Comparison of ENCODE assay signal across 2 cellular contexts in the genomic region with DNA sequence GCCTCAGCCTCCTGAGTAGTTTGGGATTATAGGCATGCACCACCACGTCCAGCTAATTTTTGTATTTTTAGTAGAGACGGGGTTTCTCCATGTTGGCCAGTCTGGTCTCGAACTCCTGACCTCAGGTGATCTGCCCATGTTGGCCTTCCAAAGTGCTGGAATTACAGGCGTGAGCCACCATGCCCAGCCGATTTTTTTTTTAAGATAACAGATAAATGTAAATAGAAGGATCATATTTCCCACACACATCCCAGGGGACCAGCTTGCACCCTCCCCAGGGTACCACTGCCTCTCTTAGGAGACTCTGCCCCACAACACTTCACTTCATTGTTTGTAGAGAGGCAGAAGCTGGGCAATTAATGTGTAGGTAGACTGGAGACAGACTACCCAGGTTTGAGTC.
TF ChIP-seq lines count a peak whose summit lies in the region.

No MANE protein-coding gene starts in this region.

TF ChIP-seq in HEK293, 187 proteins besides CTCF, POLR2A, EP300 and RAD21:
- TF ChIP-seq ZNF639 (tag by site-specific recombination; IDR thresholded peaks at IDR 0.05) (peak; percentile 26; the same call in 1 of the 2 replicates), ZIC2 (tag by site-specific recombination; IDR thresholded peaks at IDR 0.05) (0 out of 2 replicates have a peak, but pooled peaks have one; percentile 15), ZNF423 (tag by site-specific recombination; IDR thresholded peaks at IDR 0.05) (peak; percentile 62; the same call in 1 of the 2 replicates), OSR2 (tag by site-specific recombination; IDR thresholded peaks at IDR 0.05) (peak; percentile 60), KLF10 (tag by site-specific recombination; IDR thresholded peaks at IDR 0.05) (peak; percentile 11; the same call in 1 of the 2 replicates), GLIS1 (tag by site-specific recombination; IDR thresholded peaks at IDR 0.05) (peak; percentile 68; the same call in 1 of the 2 replicates), WT1 (tag by site-specific recombination; IDR thresholded peaks at IDR 0.05) (peak; percentile 73), ZNF449 (tag by site-specific recombination; IDR thresholded peaks at IDR 0.05) (peak; percentile 94)
- TF ChIP-seq, protein P1, sequence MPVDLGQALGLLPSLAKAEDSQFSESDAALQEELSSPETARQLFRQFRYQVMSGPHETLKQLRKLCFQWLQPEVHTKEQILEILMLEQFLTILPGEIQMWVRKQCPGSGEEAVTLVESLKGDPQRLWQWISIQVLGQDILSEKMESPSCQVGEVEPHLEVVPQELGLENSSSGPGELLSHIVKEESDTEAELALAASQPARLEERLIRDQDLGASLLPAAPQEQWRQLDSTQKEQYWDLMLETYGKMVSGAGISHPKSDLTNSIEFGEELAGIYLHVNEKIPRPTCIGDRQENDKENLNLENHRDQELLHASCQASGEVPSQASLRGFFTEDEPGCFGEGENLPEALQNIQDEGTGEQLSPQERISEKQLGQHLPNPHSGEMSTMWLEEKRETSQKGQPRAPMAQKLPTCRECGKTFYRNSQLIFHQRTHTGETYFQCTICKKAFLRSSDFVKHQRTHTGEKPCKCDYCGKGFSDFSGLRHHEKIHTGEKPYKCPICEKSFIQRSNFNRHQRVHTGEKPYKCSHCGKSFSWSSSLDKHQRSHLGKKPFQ (tag by site-specific recombination; IDR thresholded peaks at IDR 0.05), result peak; percentile 65; the same call in 1 of the 2 replicates

TF ChIP-seq in GM12878, 131 proteins besides CTCF, POLR2A, EP300 and RAD21:
- TF ChIP-seq MEF2B (IDR thresholded peaks at IDR 0.05; ENCODE audit: partially characterized antibody, poor library complexity, severe bottlenecking), result peak; percentile 71
